ENCODE assay signal across 8 cellular contexts in the genomic region with DNA sequence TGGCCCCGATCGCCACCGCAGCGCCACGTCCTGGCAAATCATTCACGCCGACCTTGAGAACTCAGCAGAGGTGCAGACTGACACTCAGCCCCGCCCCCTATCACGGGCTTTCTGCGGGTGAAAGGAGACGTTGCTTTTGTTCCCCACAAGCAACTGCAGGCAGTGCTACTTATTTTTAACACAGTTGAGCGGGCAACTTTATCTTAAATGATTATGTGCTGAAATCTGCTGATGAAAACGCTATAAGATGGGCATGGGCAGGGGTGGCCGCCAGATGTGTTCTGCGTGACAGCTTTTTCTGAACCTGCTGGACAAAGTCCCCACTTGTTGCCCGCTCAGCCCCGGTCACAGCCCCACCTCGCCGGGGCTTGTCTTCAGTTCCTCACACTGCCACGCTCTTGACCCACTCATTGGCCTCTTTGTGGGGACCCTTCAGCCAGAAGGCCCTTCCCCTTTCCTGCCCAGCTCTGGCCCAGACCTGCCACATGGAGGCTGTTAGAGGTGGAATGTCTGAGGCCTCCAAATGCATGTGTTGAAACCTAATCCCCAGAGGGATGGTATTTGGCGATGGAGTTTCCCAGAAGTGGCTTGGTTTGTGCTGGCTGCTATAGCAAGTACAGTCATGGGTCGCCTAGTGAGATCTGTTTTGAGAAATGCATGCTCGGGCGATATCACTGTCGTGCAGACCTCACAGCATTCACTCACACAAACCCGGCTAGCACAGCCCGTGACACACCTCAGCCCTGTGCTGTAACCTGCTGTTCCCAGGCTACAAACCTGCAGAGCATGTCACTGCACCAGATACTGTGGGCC. TPM values are rescaled to one million over a fixed set of nuclear protein-coding genes. Genes with fewer than 3 reads are reported as not detected.
DNase-seq lines count a peak whose midpoint lies in the region; ATAC-seq and TF ChIP-seq lines count a peak whose summit lies in the region.

No MANE protein-coding gene starts in this region.

- H3K9ac ChIP-seq in mesenchymal stem cell (ENCODE audit: low read length), result peak overlapping the region; percentile 39

- no peaks in the 10 kb centered on the region for H3K36me3 ChIP-seq in mesenchymal stem cell (ENCODE audit: control insufficient read depth in 1 of 2, insufficient read depth in 2 of 2, low read depth in 1 of 2, low read length in 2 of 2)
- H3K36me3 ChIP-seq in aorta (ENCODE audit: control insufficient read depth in 1 of 2, insufficient read depth in 2 of 2, low read length in 1 of 2), result no peaks in the 10 kb centered on the region

- no peak overlapping the region for H2BK5ac ChIP-seq in mesenchymal stem cell (ENCODE audit: low read depth, low read length, poor library complexity, severe bottlenecking)

- 62% methylated on average over 27 of the region's 27 CpGs for WGBS in mesenchymal stem cell
- 9 to 10% methylated on average over 27 of the region's 27 CpGs for WGBS in aorta, 2 donors

- H3K4me3 ChIP-seq in cardiac fibroblast (replicated peaks in 1 of 2; ENCODE audit: low read depth in 2 of 2, low read length in 2 of 2) (no peak overlapping the region), mesenchymal stem cell (ENCODE audit: insufficient read depth in 1 of 2, low read depth in 1 of 2, low read length in 2 of 2) (peak overlapping the region in 1 of 2 experiments; percentile 50), aorta (ENCODE audit: low read length in 2 of 2) (no peak overlapping the region)

- H4K8ac ChIP-seq in mesenchymal stem cell (ENCODE audit: low read length), result peak overlapping the region; percentile 1

- H3K4me1 ChIP-seq in mesenchymal stem cell (ENCODE audit: control insufficient read depth, insufficient read depth, low read depth, low read length), result peaks cover 17% of the 10 kb centered on the region
- H3K4me1 ChIP-seq in aorta (ENCODE audit: control insufficient read depth in 1 of 2, insufficient read depth in 2 of 2, low read length in 2 of 2), result no peaks in the 10 kb centered on the region

- no peak overlapping the region for H3K14ac ChIP-seq in mesenchymal stem cell (ENCODE audit: low read length in 2 of 2)

- H3K27ac ChIP-seq in mesenchymal stem cell (ENCODE audit: low read length, poor library complexity, severe bottlenecking) (no peak overlapping the region), aorta (ENCODE audit: low read depth in 1 of 2, low read length in 2 of 2) (peak overlapping the region in 1 of 2 donors; percentile 3)

- no peaks in the 10 kb centered on the region for H3K27me3 ChIP-seq in mesenchymal stem cell (ENCODE audit: control insufficient read depth in 1 of 2, insufficient read depth in 1 of 2, low read length in 2 of 2)
- H3K27me3 ChIP-seq in aorta (ENCODE audit: control insufficient read depth in 1 of 2, insufficient read depth in 2 of 2, low read length in 1 of 2), result no peaks in the 10 kb centered on the region

- no peak for TF ChIP-seq CTCF in cardiac fibroblast (IDR thresholded peaks at IDR 0.05; ENCODE audit: low read depth, low read length)

- no peak overlapping the region for H2AFZ ChIP-seq in mesenchymal stem cell (ENCODE audit: low read depth, low read length)

- no peak overlapping the region for H3K4ac ChIP-seq in mesenchymal stem cell (ENCODE audit: low read depth in 1 of 2, low read length in 2 of 2)

- no peak overlapping the region for H3K18ac ChIP-seq in mesenchymal stem cell (ENCODE audit: low read depth in 1 of 2, low read length in 2 of 2)

- no peak overlapping the region for H4K91ac ChIP-seq in mesenchymal stem cell (ENCODE audit: low read length)

- peak in 2 of 3 experiments; percentile 5 to 32 for DNase-seq in stimulated activated CD4-positive, alpha-beta T cell treated with anti-CD3 and anti-CD28 coated beads, TNF-alpha, amount 100 ng/mL, for 24 hours (ENCODE audit: low read depth in 3 of 3)
- DNase-seq in stimulated activated CD4-positive, alpha-beta T cell treated with anti-CD3 and anti-CD28 coated beads, Interleukin-1b, Interleukin-23, amount 100 ng/mL, for 48 hours, result no peak
- DNase-seq in cardiac fibroblast (ENCODE audit: low read depth in 2 of 2) (peak; percentile 79 to 88), mesenchymal stem cell (peak; percentile 38), aorta (no peak), D341Med (ENCODE audit: low spot score) (no peak), cerebellar nuclear complex (lab: John Stamatoyannopoulos, UW) (no peak)

- no peak overlapping the region for H2BK120ac ChIP-seq in mesenchymal stem cell (ENCODE audit: low read depth, low read length)

- H3K23ac ChIP-seq in mesenchymal stem cell (ENCODE audit: low read length in 2 of 2), result peak overlapping the region in 1 of 2 experiments; percentile 23

- H3K9me3 ChIP-seq in mesenchymal stem cell (ENCODE audit: control insufficient read depth, low read length), result no peaks in the 10 kb centered on the region
- H3K9me3 ChIP-seq in aorta (ENCODE audit: control insufficient read depth, low read length), result no peaks in the 10 kb centered on the region

- intact Hi-C loops in aorta (cut with DNase I), result no loop called here

- H2BK12ac ChIP-seq in mesenchymal stem cell (ENCODE audit: low read length in 2 of 2), result no peak overlapping the region

- no peak overlapping the region for H2AK5ac ChIP-seq in mesenchymal stem cell (ENCODE audit: low read length, severe bottlenecking)

- ATAC-seq in aorta (ENCODE audit: low FRiP score) (peak; percentile 65), HG02870 (IDR thresholded peaks at IDR 0.05; ENCODE audit: unreplicated experiment) (no peak)

- H2BK15ac ChIP-seq in mesenchymal stem cell (ENCODE audit: low read depth, poor library complexity, severe bottlenecking), result no peak overlapping the region

- H3K79me1 ChIP-seq in mesenchymal stem cell (replicated peaks; ENCODE audit: low read length, poor library complexity, severe bottlenecking), result no peaks in the 10 kb centered on the region

- H3K4me2 ChIP-seq in mesenchymal stem cell (ENCODE audit: low read length, poor library complexity, severe bottlenecking), result no peak overlapping the region

RNA-seq across cellular contexts. Expression of a gene that starts 15.7 kb away (rescaled TPM):
- 72.9 TPM for polyA plus RNA-seq in mesenchymal stem cell (2013, experiment 1 of 2)
- polyA plus RNA-seq in mesenchymal stem cell (2013, experiment 2 of 2), result 72.1 TPM
- total RNA-seq in aorta, result 10 to 100 TPM; 90.7 to 94.4 TPM
- polyA plus RNA-seq in aorta, result 10 to 100 TPM; 25.8 to 38.2 TPM

RNA-seq across cellular contexts. Expression of a gene that starts 43.9 kb away (rescaled TPM):
- 15.6 TPM for polyA plus RNA-seq in mesenchymal stem cell (2013, experiment 1 of 2)
- 15.9 TPM for polyA plus RNA-seq in mesenchymal stem cell (2013, experiment 2 of 2)
- 10 to 100 TPM; 15.9 to 16.4 TPM for total RNA-seq in aorta
- polyA plus RNA-seq in aorta, result 1 to 10 TPM; 4.9 to 5.9 TPM

RNA-seq across cellular contexts. Expression of a gene that starts 44.0 kb away (rescaled TPM):
- polyA plus RNA-seq in mesenchymal stem cell (2013, experiment 1 of 2), result 1.0 TPM
- polyA plus RNA-seq in mesenchymal stem cell (2013, experiment 2 of 2), result 0.82 TPM
- under 1 TPM in 1 of 2 donors, not detected in 1; 0.51 TPM for total RNA-seq in aorta
- not detected for polyA plus RNA-seq in aorta

Comparison
In these comparisons a context has a peak if more than half of its experiments do, and no peak if none do; other contexts are left out.
1. DNase-seq: peak in stimulated activated CD4-positive, alpha-beta T cell treated with anti-CD3 and anti-CD28 coated beads, TNF-alpha, amount 100 ng/mL, for 24 hours (2 of 3), cardiac fibroblast (2 of 2) and mesenchymal stem cell (single experiment); none in stimulated activated CD4-positive, alpha-beta T cell treated with anti-CD3 and anti-CD28 coated beads, Interleukin-1b, Interleukin-23, amount 100 ng/mL, for 48 hours (single experiment), aorta (0 of 2), D341Med (single experiment) and cerebellar nuclear complex (0 of 2).